In the genomic region with DNA sequence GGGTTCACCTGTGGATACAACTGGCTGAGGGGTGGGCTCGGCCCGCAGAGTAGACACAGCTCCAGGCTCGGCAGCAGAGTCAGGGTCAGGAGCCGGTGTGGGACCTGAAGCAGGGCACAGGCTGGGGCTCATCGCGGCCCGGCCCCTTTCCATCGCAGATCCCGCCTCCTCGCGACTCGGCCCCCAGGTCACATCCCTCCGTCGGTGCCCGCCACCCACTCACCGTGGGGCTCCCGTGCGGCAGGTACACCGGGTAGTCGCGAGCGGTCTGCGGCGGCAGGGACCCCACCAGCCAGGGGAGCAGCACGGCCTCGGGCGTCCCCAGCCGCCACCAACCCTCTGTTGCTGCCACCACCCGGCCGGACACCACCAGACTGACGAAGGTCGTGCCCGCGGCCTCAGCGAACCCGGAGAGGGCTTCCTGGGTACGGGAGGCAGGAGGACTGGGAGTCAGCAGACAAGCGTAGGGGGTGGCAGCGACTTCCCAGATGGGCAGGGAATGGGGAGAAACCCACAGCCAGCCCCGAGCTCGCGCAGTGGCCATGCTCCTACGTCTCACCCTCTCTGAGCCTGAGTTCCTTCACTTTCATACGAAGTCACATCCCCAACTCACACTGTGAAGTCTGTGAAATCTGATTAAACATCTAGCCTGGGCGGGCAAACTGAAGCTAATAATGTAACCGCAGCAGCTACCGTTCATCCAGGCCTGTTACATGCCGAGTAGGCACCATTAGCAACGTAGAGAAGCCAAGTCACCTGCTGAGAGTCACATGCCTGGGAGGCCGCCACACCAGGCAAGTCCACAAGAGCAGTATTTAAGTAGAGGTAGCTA, we compare ENCODE assay signal across 1 cellular context.
A peak's percentile ranks its signal among the peaks of the same experiment; 100 is the strongest.
TF ChIP-seq lines count a peak whose summit lies in the region.

No MANE protein-coding gene starts in this region.

TF ChIP-seq in HepG2, 621 proteins besides CTCF, POLR2A, EP300 and RAD21 (continued from another document and continues in another):
- TF ChIP-seq RFX1 (IDR thresholded peaks at IDR 0.05) (no peak), SIN3B (IDR thresholded peaks at IDR 0.05; ENCODE audit: low read length) (no peak), NFE2 (CRISPR knock-in tag; IDR thresholded peaks at IDR 0.05) (no peak), ZNF101 (CRISPR knock-in tag; IDR thresholded peaks at IDR 0.05; ENCODE audit: borderline replicate concordance, low read depth) (no peak), ZNF709 (CRISPR knock-in tag; IDR thresholded peaks at IDR 0.05) (peak; percentile 64; the same call in 1 of the 2 replicates), ZFX (CRISPR knock-in tag; IDR thresholded peaks at IDR 0.05; ENCODE audit: low read depth) (peak; percentile 76), ZNF20 (CRISPR knock-in tag; IDR thresholded peaks at IDR 0.05) (no peak), NCOA5 (CRISPR knock-in tag; IDR thresholded peaks at IDR 0.05) (no peak), ZNF883 (CRISPR knock-in tag; IDR thresholded peaks at IDR 0.05; ENCODE audit: not compliant biosample characterization) (peak; percentile 29), ZNF337 (CRISPR knock-in tag; IDR thresholded peaks at IDR 0.05; ENCODE audit: borderline replicate concordance, low read depth) (no peak), BCL6 (CRISPR knock-in tag; IDR thresholded peaks at IDR 0.05) (no peak; the same call in 1 of the 2 replicates), GABPB1 (CRISPR knock-in tag; IDR thresholded peaks at IDR 0.05) (peak; percentile 66; the same call in 1 of the 2 replicates), ZNF136 (CRISPR knock-in tag; IDR thresholded peaks at IDR 0.05; ENCODE audit: low read depth) (no peak), ZBTB38 (CRISPR knock-in tag; IDR thresholded peaks at IDR 0.05) (0 out of 2 replicates have a peak, but pooled peaks have one; percentile 25), NR3C1 (CRISPR knock-in tag; IDR thresholded peaks at IDR 0.05) (no peak), TCF7 (IDR thresholded peaks at IDR 0.05; ENCODE audit: low read depth) (no peak), ZSCAN9 (CRISPR knock-in tag; IDR thresholded peaks at IDR 0.05; ENCODE audit: borderline replicate concordance) (no peak), ZFAT (CRISPR knock-in tag; conservative IDR thresholded peaks at IDR 0.05) (no peak), GTF3A (CRISPR knock-in tag; conservative IDR thresholded peaks at IDR 0.05) (no peak), TRIM24 (CRISPR knock-in tag; IDR thresholded peaks at IDR 0.05) (no peak), ZNF256 (CRISPR knock-in tag; conservative IDR thresholded peaks at IDR 0.05) (no peak), SNAI1 (CRISPR knock-in tag; IDR thresholded peaks at IDR 0.05; ENCODE audit: borderline replicate concordance) (no peak), REXO4 (CRISPR knock-in tag; IDR thresholded peaks at IDR 0.05; ENCODE audit: borderline replicate concordance) (no peak), ARNTL (CRISPR knock-in tag; IDR thresholded peaks at IDR 0.05) (no peak), YEATS2 (CRISPR knock-in tag; IDR thresholded peaks at IDR 0.05; ENCODE audit: borderline replicate concordance) (no peak), ZNF24 (IDR thresholded peaks at IDR 0.05) (no peak), CREM (IDR thresholded peaks at IDR 0.05) (no peak), CREM (CRISPR knock-in tag; IDR thresholded peaks at IDR 0.05) (no peak), ZNF367 (CRISPR knock-in tag; IDR thresholded peaks at IDR 0.05; ENCODE audit: borderline replicate concordance) (no peak), ZNF343 (CRISPR knock-in tag; IDR thresholded peaks at IDR 0.05) (no peak), GATAD1 (CRISPR knock-in tag; IDR thresholded peaks at IDR 0.05) (peak; percentile 30; the same call in 1 of the 2 replicates), CBFB (CRISPR knock-in tag; IDR thresholded peaks at IDR 0.05) (no peak), RBFOX2 (IDR thresholded peaks at IDR 0.05; ENCODE audit: low read depth, low read length) (peak; percentile 57; the same call in 1 of the 2 replicates), SIN3A (IDR thresholded peaks at IDR 0.05; ENCODE audit: borderline replicate concordance, low read depth, low read length) (no peak), SP140L (CRISPR knock-in tag; IDR thresholded peaks at IDR 0.05; ENCODE audit: borderline replicate concordance) (no peak), MEIS1 (CRISPR knock-in tag; IDR thresholded peaks at IDR 0.05; ENCODE audit: borderline replicate concordance) (no peak; the same call in 1 of the 2 replicates), IKZF4 (CRISPR knock-in tag; IDR thresholded peaks at IDR 0.05; ENCODE audit: borderline replicate concordance, low read depth, not compliant biosample characterization) (no peak), EZH2 (conservative IDR thresholded peaks at IDR 0.05; ENCODE audit: low read depth, low read length) (no peak), ZNF12 (CRISPR knock-in tag; IDR thresholded peaks at IDR 0.05) (no peak), MLLT10 (CRISPR knock-in tag; IDR thresholded peaks at IDR 0.05) (no peak), ZNF660 (CRISPR knock-in tag; IDR thresholded peaks at IDR 0.05; ENCODE audit: borderline replicate concordance, low read depth) (no peak)
- TF ChIP-seq, protein P1, sequence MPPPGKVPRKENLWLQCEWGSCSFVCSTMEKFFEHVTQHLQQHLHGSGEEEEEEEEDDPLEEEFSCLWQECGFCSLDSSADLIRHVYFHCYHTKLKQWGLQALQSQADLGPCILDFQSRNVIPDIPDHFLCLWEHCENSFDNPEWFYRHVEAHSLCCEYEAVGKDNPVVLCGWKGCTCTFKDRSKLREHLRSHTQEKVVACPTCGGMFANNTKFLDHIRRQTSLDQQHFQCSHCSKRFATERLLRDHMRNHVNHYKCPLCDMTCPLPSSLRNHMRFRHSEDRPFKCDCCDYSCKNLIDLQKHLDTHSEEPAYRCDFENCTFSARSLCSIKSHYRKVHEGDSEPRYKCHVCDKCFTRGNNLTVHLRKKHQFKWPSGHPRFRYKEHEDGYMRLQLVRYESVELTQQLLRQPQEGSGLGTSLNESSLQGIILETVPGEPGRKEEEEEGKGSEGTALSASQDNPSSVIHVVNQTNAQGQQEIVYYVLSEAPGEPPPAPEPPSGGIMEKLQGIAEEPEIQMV (CRISPR knock-in tag; IDR thresholded peaks at IDR 0.05; ENCODE audit: low read depth): no peak
- TF ChIP-seq, protein P2, sequence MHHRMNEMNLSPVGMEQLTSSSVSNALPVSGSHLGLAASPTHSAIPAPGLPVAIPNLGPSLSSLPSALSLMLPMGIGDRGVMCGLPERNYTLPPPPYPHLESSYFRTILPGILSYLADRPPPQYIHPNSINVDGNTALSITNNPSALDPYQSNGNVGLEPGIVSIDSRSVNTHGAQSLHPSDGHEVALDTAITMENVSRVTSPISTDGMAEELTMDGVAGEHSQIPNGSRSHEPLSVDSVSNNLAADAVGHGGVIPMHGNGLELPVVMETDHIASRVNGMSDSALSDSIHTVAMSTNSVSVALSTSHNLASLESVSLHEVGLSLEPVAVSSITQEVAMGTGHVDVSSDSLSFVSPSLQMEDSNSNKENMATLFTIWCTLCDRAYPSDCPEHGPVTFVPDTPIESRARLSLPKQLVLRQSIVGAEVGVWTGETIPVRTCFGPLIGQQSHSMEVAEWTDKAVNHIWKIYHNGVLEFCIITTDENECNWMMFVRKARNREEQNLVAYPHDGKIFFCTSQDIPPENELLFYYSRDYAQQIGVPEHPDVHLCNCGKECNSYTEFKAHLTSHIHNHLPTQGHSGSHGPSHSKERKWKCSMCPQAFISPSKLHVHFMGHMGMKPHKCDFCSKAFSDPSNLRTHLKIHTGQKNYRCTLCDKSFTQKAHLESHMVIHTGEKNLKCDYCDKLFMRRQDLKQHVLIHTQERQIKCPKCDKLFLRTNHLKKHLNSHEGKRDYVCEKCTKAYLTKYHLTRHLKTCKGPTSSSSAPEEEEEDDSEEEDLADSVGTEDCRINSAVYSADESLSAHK (CRISPR knock-in tag; IDR thresholded peaks at IDR 0.05; ENCODE audit: borderline replicate concordance): no peak
- TF ChIP-seq, protein P3, sequence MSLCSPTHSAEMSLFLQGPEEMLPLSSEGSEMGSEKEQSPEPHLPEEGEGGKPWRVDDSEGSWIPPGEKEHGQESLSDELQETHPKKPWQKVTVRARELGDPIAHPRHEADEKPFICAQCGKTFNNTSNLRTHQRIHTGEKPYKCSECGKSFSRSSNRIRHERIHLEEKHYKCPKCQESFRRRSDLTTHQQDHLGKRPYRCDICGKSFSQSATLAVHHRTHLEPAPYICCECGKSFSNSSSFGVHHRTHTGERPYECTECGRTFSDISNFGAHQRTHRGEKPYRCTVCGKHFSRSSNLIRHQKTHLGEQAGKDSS (CRISPR knock-in tag; IDR thresholded peaks at IDR 0.05; ENCODE audit: borderline replicate concordance, low read depth): peak; percentile 50; the same call in 1 of the 2 replicates
- TF ChIP-seq, protein P4, sequence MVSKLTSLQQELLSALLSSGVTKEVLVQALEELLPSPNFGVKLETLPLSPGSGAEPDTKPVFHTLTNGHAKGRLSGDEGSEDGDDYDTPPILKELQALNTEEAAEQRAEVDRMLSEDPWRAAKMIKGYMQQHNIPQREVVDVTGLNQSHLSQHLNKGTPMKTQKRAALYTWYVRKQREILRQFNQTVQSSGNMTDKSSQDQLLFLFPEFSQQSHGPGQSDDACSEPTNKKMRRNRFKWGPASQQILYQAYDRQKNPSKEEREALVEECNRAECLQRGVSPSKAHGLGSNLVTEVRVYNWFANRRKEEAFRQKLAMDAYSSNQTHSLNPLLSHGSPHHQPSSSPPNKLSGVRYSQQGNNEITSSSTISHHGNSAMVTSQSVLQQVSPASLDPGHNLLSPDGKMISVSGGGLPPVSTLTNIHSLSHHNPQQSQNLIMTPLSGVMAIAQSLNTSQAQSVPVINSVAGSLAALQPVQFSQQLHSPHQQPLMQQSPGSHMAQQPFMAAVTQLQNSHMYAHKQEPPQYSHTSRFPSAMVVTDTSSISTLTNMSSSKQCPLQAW (CRISPR knock-in tag; IDR thresholded peaks at IDR 0.05): peak; percentile 72
- TF ChIP-seq, protein P5, sequence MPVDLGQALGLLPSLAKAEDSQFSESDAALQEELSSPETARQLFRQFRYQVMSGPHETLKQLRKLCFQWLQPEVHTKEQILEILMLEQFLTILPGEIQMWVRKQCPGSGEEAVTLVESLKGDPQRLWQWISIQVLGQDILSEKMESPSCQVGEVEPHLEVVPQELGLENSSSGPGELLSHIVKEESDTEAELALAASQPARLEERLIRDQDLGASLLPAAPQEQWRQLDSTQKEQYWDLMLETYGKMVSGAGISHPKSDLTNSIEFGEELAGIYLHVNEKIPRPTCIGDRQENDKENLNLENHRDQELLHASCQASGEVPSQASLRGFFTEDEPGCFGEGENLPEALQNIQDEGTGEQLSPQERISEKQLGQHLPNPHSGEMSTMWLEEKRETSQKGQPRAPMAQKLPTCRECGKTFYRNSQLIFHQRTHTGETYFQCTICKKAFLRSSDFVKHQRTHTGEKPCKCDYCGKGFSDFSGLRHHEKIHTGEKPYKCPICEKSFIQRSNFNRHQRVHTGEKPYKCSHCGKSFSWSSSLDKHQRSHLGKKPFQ (CRISPR knock-in tag; IDR thresholded peaks at IDR 0.05; ENCODE audit: insufficient replicate concordance): no peak
- TF ChIP-seq, protein P6, sequence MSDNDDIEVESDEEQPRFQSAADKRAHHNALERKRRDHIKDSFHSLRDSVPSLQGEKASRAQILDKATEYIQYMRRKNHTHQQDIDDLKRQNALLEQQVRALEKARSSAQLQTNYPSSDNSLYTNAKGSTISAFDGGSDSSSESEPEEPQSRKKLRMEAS (IDR thresholded peaks at IDR 0.05): peak; percentile 64; the same call in 1 of the 2 replicates
- TF ChIP-seq, protein P7, sequence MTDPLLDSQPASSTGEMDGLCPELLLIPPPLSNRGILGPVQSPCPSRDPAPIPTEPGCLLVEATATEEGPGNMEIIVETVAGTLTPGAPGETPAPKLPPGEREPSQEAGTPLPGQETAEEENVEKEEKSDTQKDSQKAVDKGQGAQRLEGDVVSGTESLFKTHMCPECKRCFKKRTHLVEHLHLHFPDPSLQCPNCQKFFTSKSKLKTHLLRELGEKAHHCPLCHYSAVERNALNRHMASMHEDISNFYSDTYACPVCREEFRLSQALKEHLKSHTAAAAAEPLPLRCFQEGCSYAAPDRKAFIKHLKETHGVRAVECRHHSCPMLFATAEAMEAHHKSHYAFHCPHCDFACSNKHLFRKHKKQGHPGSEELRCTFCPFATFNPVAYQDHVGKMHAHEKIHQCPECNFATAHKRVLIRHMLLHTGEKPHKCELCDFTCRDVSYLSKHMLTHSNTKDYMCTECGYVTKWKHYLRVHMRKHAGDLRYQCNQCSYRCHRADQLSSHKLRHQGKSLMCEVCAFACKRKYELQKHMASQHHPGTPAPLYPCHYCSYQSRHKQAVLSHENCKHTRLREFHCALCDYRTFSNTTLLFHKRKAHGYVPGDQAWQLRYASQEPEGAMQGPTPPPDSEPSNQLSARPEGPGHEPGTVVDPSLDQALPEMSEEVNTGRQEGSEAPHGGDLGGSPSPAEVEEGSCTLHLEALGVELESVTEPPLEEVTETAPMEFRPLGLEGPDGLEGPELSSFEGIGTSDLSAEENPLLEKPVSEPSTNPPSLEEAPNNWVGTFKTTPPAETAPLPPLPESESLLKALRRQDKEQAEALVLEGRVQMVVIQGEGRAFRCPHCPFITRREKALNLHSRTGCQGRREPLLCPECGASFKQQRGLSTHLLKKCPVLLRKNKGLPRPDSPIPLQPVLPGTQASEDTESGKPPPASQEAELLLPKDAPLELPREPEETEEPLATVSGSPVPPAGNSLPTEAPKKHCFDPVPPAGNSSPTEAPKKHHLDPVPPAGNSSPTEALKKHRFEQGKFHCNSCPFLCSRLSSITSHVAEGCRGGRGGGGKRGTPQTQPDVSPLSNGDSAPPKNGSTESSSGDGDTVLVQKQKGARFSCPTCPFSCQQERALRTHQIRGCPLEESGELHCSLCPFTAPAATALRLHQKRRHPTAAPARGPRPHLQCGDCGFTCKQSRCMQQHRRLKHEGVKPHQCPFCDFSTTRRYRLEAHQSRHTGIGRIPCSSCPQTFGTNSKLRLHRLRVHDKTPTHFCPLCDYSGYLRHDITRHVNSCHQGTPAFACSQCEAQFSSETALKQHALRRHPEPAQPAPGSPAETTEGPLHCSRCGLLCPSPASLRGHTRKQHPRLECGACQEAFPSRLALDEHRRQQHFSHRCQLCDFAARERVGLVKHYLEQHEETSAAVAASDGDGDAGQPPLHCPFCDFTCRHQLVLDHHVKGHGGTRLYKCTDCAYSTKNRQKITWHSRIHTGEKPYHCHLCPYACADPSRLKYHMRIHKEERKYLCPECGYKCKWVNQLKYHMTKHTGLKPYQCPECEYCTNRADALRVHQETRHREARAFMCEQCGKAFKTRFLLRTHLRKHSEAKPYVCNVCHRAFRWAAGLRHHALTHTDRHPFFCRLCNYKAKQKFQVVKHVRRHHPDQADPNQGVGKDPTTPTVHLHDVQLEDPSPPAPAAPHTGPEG (CRISPR knock-in tag; IDR thresholded peaks at IDR 0.05): no peak
- TF ChIP-seq, protein P8, sequence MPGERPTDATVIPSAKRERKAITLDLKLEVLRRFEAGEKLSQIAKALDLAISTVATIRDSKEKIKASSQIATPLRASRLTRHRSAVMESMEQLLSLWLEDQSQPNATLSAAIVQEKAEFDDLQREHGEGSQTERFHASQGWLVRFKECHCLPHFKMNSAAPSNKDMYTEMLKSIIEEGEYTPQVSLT (CRISPR knock-in tag; IDR thresholded peaks at IDR 0.05; ENCODE audit: borderline replicate concordance, low read depth): 0 out of 2 replicates have a peak, but pooled peaks have one; percentile 20
- TF ChIP-seq, protein P9, sequence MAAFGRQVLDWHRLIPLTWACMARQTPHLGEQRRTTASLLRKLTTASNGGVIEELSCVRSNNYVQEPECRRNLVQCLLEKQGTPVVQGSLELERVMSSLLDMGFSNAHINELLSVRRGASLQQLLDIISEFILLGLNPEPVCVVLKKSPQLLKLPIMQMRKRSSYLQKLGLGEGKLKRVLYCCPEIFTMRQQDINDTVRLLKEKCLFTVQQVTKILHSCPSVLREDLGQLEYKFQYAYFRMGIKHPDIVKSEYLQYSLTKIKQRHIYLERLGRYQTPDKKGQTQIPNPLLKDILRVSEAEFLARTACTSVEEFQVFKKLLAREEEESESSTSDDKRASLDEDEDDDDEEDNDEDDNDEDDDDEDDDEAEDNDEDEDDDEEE (CRISPR knock-in tag; IDR thresholded peaks at IDR 0.05): 0 out of 2 replicates have a peak, but pooled peaks have one; percentile 50
